In the genomic region with DNA sequence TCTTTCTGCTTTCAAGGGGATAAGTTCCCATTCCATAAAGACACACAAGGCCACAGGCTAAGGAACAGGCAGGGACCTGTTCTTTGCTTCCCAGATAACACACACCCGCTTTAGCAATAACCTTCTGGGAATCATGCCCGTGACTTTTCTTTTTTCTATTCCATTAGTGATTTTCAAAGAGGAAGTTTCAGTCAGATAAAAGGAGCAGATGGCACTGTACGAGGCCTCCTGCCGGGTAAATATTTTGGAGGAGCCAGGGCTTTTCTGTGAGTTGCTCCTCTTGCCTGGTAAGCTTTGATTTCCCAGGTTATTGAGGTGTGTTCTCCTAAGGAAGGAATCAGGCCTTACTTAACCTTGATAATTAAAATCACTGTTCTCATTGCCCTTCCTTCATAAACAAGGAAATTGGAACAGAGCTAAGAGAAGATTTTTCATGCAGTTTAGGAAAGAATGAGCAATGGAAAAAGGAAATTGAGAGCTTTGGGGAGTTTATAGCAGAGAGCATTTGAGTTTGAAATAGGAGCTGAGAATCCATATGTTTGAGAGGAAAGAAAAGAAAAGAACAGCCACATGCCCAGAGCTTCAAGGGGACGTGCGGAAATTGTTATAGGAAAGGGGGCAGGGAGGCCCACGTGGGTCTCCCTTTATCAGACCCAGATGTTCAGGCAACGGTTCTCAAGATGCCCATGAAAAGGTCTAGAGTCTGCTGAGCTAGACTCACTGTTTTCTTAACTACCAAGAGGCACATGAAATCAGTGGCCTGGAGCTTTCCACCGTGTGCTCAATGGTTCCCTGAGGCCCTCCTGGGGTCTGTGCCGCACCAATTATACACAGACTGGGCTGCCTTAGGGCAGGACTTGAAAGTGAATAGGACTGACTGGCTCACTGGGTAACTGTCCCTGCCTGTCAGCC, we compare ENCODE assay signal across 9 cellular contexts. TPM values are rescaled to one million over a fixed set of nuclear protein-coding genes. Genes with fewer than 3 reads are reported as not detected.
DNase-seq lines count a peak whose midpoint lies in the region; ATAC-seq and TF ChIP-seq lines count a peak whose summit lies in the region.
"Had no signal": no experiment of that assay in that cellular context is flagged by ENCODE, and none has a peak within 500 bp of the region (broad histone marks: within the 10 kb centered on the region; RNA-seq: fewer than 3 reads in every experiment).

No MANE protein-coding gene starts in this region.

- peaks cover 41% of the 10 kb centered on the region for H3K36me3 Mint-ChIP-seq in dendritic cell treated with granulocyte-macrophage colony-stimulating factor and Interleukin-4, amounts not matched to agents 40 ng/mL and 50 ng/mL, for 4 days (ENCODE audit: low read depth)

- H3K27me3 ChIP-seq in lung (ENCODE audit: control insufficient read depth, insufficient read depth), result no peaks in the 10 kb centered on the region
- no peaks in the 10 kb centered on the region for H3K27me3 ChIP-seq in upper lobe of left lung

- H3K36me3 ChIP-seq in lung (ENCODE audit: control insufficient read depth in 2 of 2, insufficient read depth in 2 of 2, low read length in 2 of 2) (no peaks in the 10 kb centered on the region), upper lobe of left lung (no peaks in the 10 kb centered on the region)

- H3K4me3 ChIP-seq in lung (no peak overlapping the region), upper lobe of left lung (no peak overlapping the region)

- peaks cover 67% of the 10 kb centered on the region for H3K4me1 Mint-ChIP-seq in dendritic cell treated with granulocyte-macrophage colony-stimulating factor and Interleukin-4, amounts not matched to agents 40 ng/mL and 50 ng/mL, for 4 days (ENCODE audit: low read depth)

- TF ChIP-seq CTCF in lung (IDR thresholded peaks at IDR 0.05; ENCODE audit: control extremely low read depth, extremely low read depth) (no peak), upper lobe of left lung (IDR thresholded peaks at IDR 0.05) (no peak), GM13977 (IDR thresholded peaks at IDR 0.05; ENCODE audit: extremely low read depth, insufficient read depth, missing control alignments) (no peak)

- no peaks in the 10 kb centered on the region for H3K9me3 Mint-ChIP-seq in dendritic cell treated with granulocyte-macrophage colony-stimulating factor and Interleukin-4, amounts not matched to agents 40 ng/mL and 50 ng/mL, for 4 days
- H3K9me3 Mint-ChIP-seq: activated B cell treated with CpG ODN at 0.5 μM for 24 hours had no signal

- intact Hi-C loops in dendritic cell treated with granulocyte-macrophage colony-stimulating factor and Interleukin-4, amounts not matched to agents 40 ng/mL and 50 ng/mL, for 4 days (cut with micrococcal nuclease), result no loop called here

- ATAC-seq in lung (ENCODE audit: insufficient read depth, low FRiP score) (no peak), upper lobe of left lung (ENCODE audit: low FRiP score in 2 of 2) (no peak), GM21390 (IDR thresholded peaks at IDR 0.05; ENCODE audit: unreplicated experiment) (no peak)

- 51 to 54% methylated on average over 10 of the region's 10 CpGs for WGBS in lung, 2 donors
- WGBS in upper lobe of left lung, 2 donors, result 55% methylated on average over 10 of the region's 10 CpGs

- DNase-seq in NCI-H2171 treated with DMSO at 0.1 percent for 48 hours (lab: John Stamatoyannopoulos, UW), result peak; percentile 99
- no peak for DNase-seq in lung (ENCODE audit: low spot score)
- DNase-seq in upper lobe of left lung, result no peak
- no peak for DNase-seq in AML-193 (lab: John Stamatoyannopoulos, UW)
- DNase-seq in epidermal melanocyte (ENCODE audit: insufficient read length, low spot score), result no peak
- DNase-seq in GM13977 (ENCODE audit: low spot score), result no peak
- DNase-seq: activated B cell treated with CpG ODN at 0.5 μM for 24 hours had no signal

- H3K27me3 Mint-ChIP-seq in dendritic cell treated with granulocyte-macrophage colony-stimulating factor and Interleukin-4, amounts not matched to agents 40 ng/mL and 50 ng/mL, for 4 days, result no peaks in the 10 kb centered on the region
- H3K27me3 Mint-ChIP-seq: activated B cell treated with CpG ODN at 0.5 μM for 24 hours had no signal

- H3K27ac ChIP-seq in lung (ENCODE audit: low read depth in 1 of 2, low read length in 1 of 2), result peak overlapping the region; percentile 65 to 72
- H3K27ac ChIP-seq in upper lobe of left lung, result peak overlapping the region; percentile 67 to 88 (median 73)

- H3K9me3 ChIP-seq in lung (ENCODE audit: control insufficient read depth in 2 of 2, insufficient read depth in 1 of 2, low read length in 1 of 2), result no peaks in the 10 kb centered on the region
- no peaks in the 10 kb centered on the region for H3K9me3 ChIP-seq in upper lobe of left lung

- TF ChIP-seq POLR2A in upper lobe of left lung (IDR thresholded peaks at IDR 0.05), result no peak

- H3K4me1 ChIP-seq in lung (ENCODE audit: control insufficient read depth in 2 of 2, insufficient read depth in 2 of 2, low read length in 2 of 2) (peaks cover 11 to 25% of the 10 kb centered on the region in 2 donors), upper lobe of left lung (peaks cover 52 to 73% (median 71%) of the 10 kb centered on the region in 4 donors)

- H3K4me3 Mint-ChIP-seq in dendritic cell treated with granulocyte-macrophage colony-stimulating factor and Interleukin-4, amounts not matched to agents 40 ng/mL and 50 ng/mL, for 4 days, result no peak overlapping the region
- H3K4me3 Mint-ChIP-seq: activated B cell treated with CpG ODN at 0.5 μM for 24 hours had no signal

- peak overlapping the region; percentile 71 for H3K27ac Mint-ChIP-seq in dendritic cell treated with granulocyte-macrophage colony-stimulating factor and Interleukin-4, amounts not matched to agents 40 ng/mL and 50 ng/mL, for 4 days
- H3K27ac Mint-ChIP-seq: activated B cell treated with CpG ODN at 0.5 μM for 24 hours had no signal

- in situ Hi-C loops in GM13977 (cut with MboI; ENCODE audit: low pct_unique_long_range_greater_than_20kb, low sequenced_read_pairs, unreplicated experiment), result no loop called here

- TF ChIP-seq EP300 in upper lobe of left lung (IDR thresholded peaks at IDR 0.05), result no peak

RNA-seq across cellular contexts. Expression of a gene that starts 31.0 kb away (rescaled TPM):
- total RNA-seq in lung, result 100 to 1,000 TPM in 1 of 2 donors, 10 to 100 TPM in 1; 57.7 to 138 TPM
- polyA plus RNA-seq in lung, result 10 to 100 TPM; 12.7 to 21.1 TPM
- 10 to 100 TPM; 55.6 to 98.8 (median 68.3) TPM for total RNA-seq in upper lobe of left lung

RNA-seq across cellular contexts. Expression of a gene that starts 33.1 kb away (rescaled TPM):
- total RNA-seq in lung (10 to 100 TPM; 33.0 to 34.8 TPM), upper lobe of left lung (10 to 100 TPM in 4 of 6 donors, 1 to 10 TPM in 2; 1.0 to 55.0 (median 12.4) TPM)
- 10 to 100 TPM; 19.8 to 26.8 TPM for polyA plus RNA-seq in lung
- total RNA-seq: activated B cell treated with CpG ODN at 0.5 μM for 24 hours had no signal
